1 cellular context compared by ENCODE assay signal in the genomic region with DNA sequence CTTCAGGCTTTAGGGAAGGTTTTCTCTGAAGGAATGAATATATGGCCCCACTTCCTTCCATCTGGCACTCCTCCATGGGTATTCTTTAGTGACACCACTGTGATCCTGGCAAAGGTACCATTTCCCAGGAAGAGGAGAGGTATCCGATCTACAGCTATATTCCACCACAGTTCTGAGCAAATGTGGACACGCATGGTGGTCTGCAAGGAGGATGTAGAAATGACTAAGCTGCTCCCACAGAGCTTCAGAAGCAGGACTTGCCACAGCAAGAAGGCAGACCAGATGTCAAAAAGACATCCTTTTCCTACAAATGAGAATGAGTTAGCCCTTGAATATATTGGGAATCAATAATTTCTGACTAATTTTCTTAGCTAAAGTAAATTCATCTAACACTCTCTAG.
TF ChIP-seq lines count a peak whose summit lies in the region.

No MANE protein-coding gene starts in this region.

TF ChIP-seq in GM12878, 131 proteins besides CTCF, POLR2A, EP300 and RAD21:
- TF ChIP-seq RUNX3 (IDR thresholded peaks at IDR 0.05; ENCODE audit: low read length), result peak; percentile 70
- TF ChIP-seq JUND (IDR thresholded peaks at IDR 0.05; ENCODE audit: low read depth, low read length), result no peak
- no peak for TF ChIP-seq LARP7 (IDR thresholded peaks at IDR 0.05)
- TF ChIP-seq SIN3A (IDR thresholded peaks at IDR 0.05; ENCODE audit: low read depth, low read length), result no peak
- no peak for TF ChIP-seq ASH2L (IDR thresholded peaks at IDR 0.05; ENCODE audit: borderline replicate concordance, low read depth)
- TF ChIP-seq NR2C1 (IDR thresholded peaks at IDR 0.05), result no peak
- TF ChIP-seq IRF4 (IDR thresholded peaks at IDR 0.05; ENCODE audit: low read depth, low read length), result 0 out of 2 replicates have a peak, but pooled peaks have one; percentile 34
- peak; percentile 30; the same call in 1 of the 2 replicates for TF ChIP-seq CREM (IDR thresholded peaks at IDR 0.05; ENCODE audit: low read depth)
- no peak for TF ChIP-seq KDM1A (IDR thresholded peaks at IDR 0.05; ENCODE audit: borderline replicate concordance)
- TF ChIP-seq TCF7 (IDR thresholded peaks at IDR 0.05; ENCODE audit: borderline replicate concordance), result no peak
- TF ChIP-seq EGR1 (IDR thresholded peaks at IDR 0.05; ENCODE audit: borderline replicate concordance in 1 of 2, low read depth in 2 of 2, low read length in 2 of 2), result no peak
- no peak for TF ChIP-seq CHD4 (IDR thresholded peaks at IDR 0.05)
- TF ChIP-seq MEF2B (IDR thresholded peaks at IDR 0.05; ENCODE audit: partially characterized antibody, poor library complexity, severe bottlenecking), result no peak
- peak; percentile 65; the same call in 1 of the 2 replicates for TF ChIP-seq JUNB (IDR thresholded peaks at IDR 0.05)
- TF ChIP-seq PAX5 (IDR thresholded peaks at IDR 0.05; ENCODE audit: borderline replicate concordance, low read depth, low read length), result peak; percentile 74; the same call in 1 of the 2 replicates
- TF ChIP-seq BHLHE40 (IDR thresholded peaks at IDR 0.05; ENCODE audit: borderline replicate concordance in 1 of 2, low read depth in 2 of 2, low read length in 1 of 2), result no peak
- no peak for TF ChIP-seq CEBPB (IDR thresholded peaks at IDR 0.05; ENCODE audit: borderline replicate concordance in 1 of 2, low read depth in 2 of 2, low read length in 2 of 2)
- TF ChIP-seq NFIC (IDR thresholded peaks at IDR 0.05; ENCODE audit: low read depth, low read length), result peak; percentile 58
- TF ChIP-seq, protein P1, sequence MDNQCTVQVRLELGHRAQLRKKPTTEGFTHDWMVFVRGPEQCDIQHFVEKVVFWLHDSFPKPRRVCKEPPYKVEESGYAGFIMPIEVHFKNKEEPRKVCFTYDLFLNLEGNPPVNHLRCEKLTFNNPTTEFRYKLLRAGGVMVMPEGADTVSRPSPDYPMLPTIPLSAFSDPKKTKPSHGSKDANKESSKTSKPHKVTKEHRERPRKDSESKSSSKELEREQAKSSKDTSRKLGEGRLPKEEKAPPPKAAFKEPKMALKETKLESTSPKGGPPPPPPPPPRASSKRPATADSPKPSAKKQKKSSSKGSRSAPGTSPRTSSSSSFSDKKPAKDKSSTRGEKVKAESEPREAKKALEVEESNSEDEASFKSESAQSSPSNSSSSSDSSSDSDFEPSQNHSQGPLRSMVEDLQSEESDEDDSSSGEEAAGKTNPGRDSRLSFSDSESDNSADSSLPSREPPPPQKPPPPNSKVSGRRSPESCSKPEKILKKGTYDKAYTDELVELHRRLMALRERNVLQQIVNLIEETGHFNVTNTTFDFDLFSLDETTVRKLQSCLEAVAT (IDR thresholded peaks at IDR 0.05), result no peak
- no peak for TF ChIP-seq SUPT20H (IDR thresholded peaks at IDR 0.05; ENCODE audit: borderline replicate concordance, control insufficient read depth, low read depth, low read length)
- TF ChIP-seq HDGF (IDR thresholded peaks at IDR 0.05), result no peak
- TF ChIP-seq, protein P2, sequence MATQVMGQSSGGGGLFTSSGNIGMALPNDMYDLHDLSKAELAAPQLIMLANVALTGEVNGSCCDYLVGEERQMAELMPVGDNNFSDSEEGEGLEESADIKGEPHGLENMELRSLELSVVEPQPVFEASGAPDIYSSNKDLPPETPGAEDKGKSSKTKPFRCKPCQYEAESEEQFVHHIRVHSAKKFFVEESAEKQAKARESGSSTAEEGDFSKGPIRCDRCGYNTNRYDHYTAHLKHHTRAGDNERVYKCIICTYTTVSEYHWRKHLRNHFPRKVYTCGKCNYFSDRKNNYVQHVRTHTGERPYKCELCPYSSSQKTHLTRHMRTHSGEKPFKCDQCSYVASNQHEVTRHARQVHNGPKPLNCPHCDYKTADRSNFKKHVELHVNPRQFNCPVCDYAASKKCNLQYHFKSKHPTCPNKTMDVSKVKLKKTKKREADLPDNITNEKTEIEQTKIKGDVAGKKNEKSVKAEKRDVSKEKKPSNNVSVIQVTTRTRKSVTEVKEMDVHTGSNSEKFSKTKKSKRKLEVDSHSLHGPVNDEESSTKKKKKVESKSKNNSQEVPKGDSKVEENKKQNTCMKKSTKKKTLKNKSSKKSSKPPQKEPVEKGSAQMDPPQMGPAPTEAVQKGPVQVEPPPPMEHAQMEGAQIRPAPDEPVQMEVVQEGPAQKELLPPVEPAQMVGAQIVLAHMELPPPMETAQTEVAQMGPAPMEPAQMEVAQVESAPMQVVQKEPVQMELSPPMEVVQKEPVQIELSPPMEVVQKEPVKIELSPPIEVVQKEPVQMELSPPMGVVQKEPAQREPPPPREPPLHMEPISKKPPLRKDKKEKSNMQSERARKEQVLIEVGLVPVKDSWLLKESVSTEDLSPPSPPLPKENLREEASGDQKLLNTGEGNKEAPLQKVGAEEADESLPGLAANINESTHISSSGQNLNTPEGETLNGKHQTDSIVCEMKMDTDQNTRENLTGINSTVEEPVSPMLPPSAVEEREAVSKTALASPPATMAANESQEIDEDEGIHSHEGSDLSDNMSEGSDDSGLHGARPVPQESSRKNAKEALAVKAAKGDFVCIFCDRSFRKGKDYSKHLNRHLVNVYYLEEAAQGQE (IDR thresholded peaks at IDR 0.05; ENCODE audit: low read depth, low read length), result no peak
- peak; percentile 63; the same call in 1 of the 2 replicates for TF ChIP-seq EED (IDR thresholded peaks at IDR 0.05; ENCODE audit: low read depth)
